In the genomic region with DNA sequence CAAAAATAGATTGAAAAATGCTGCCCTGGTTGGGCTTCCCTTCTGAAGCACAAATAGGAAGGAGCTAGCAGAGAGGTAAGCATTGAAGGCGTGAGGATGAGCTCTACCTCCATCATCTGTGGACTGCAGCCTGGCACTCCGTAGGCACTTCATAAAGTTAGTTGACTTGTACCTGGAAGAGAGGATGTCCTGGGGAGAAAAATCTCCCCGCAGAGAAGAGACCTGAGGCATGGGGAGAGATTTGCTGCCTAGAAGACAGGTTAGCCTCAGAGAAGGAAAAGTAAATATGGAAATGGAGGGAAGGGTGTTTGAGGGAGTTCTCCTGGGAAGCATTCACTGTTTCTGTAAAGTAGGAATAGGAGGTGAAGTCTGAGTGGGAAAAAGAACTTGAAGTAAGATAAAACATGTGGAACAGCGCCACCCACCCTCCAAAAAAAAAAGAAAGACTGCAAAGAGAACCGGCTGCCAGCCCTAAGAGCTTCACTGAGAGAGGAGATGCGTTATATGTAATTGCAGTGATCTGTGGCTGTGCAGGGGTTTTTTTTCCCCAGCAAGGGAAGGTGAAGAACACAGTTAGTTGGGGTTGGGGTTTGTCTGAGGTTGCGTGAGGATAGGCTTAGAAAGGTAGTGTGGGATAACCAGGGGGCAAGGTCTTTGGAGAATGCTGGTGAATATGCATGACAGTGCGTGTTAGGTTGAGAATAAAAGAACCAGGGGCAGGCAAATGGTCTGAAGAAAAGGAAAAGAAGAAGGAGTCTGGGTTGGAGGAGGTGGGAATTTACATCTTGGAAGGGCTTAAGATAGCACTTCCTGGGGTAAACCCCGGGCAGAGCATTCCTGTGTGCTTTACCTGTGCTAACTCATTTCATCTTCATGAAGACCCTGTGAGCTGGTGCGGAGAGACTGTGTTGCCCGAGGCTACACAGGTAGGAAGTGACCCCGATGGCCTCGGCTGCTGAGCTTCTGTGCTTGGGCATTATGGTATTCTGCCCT, we compare ENCODE assay signal across 9 cellular contexts. TPM values are rescaled to one million over a fixed set of nuclear protein-coding genes. Genes with fewer than 3 reads are reported as not detected.
DNase-seq lines count a peak whose midpoint lies in the region; ATAC-seq and TF ChIP-seq lines count a peak whose summit lies in the region.
"Had no signal": no experiment of that assay in that cellular context is flagged by ENCODE, and none has a peak within 500 bp of the region (broad histone marks: within the 10 kb centered on the region; RNA-seq: fewer than 3 reads in every experiment).

No MANE protein-coding gene starts in this region.

- H2BK120ac ChIP-seq in mesenchymal stem cell (ENCODE audit: low read depth, low read length), result no peak overlapping the region

- H3K27ac Mint-ChIP-seq in IgD-negative memory B cell (peak overlapping the region; percentile 8 to 40 (median 10)), brain (peak overlapping the region in 4 of 5 experiments; percentile 18 to 91 (median 42))

- peaks cover 43 to 100% (median 92%) of the 10 kb centered on the region in 11 experiments for H4K20me1 ChIP-seq in BLaER1 treated with 17β-estradiol and CSF1 and Interleukin-3, amounts not matched to agents 10 nM and 100 nM

- DNase-seq in mesenchymal stem cell, result peak; percentile 62
- DNase-seq in A172 (ENCODE audit: low spot score), result no peak
- DNase-seq in activated CD4-positive, alpha-beta T cell treated with anti-CD3 and anti-CD28 coated beads for 48 hours, result no peak
- DNase-seq: amniotic stem cell had no signal

- H3K36me3 Mint-ChIP-seq in IgD-negative memory B cell (peaks cover 4% of the 10 kb centered on the region), brain (peaks cover 28% of the 10 kb centered on the region)

- peaks cover 57 to 81% (median 66%) of the 10 kb centered on the region in 10 experiments for H3K4me1 ChIP-seq in BLaER1 treated with 17β-estradiol and CSF1 and Interleukin-3, amounts not matched to agents 10 nM and 100 nM
- H3K4me1 ChIP-seq in mesenchymal stem cell (ENCODE audit: control insufficient read depth, insufficient read depth, low read depth, low read length), result peaks cover 15% of the 10 kb centered on the region

- H3K36me3 ChIP-seq in BLaER1 treated with 17β-estradiol and CSF1 and Interleukin-3, amounts not matched to agents 10 nM and 100 nM, result peaks cover 0 to 30% (median 8%) of the 10 kb centered on the region in 11 experiments; a peak in 12 of 22 replicates
- no peaks in the 10 kb centered on the region for H3K36me3 ChIP-seq in mesenchymal stem cell (ENCODE audit: control insufficient read depth in 1 of 2, insufficient read depth in 2 of 2, low read depth in 1 of 2, low read length in 2 of 2)

- peak overlapping the region in 1 of 11 experiments; percentile 13; a peak in 1 of 22 replicates for H3K9ac ChIP-seq in BLaER1 treated with 17β-estradiol and CSF1 and Interleukin-3, amounts not matched to agents 10 nM and 100 nM
- no peak overlapping the region for H3K9ac ChIP-seq in mesenchymal stem cell (ENCODE audit: low read length)

- no peak overlapping the region for H4K91ac ChIP-seq in mesenchymal stem cell (ENCODE audit: low read length)

- no peak overlapping the region for H3K4me3 ChIP-seq in BLaER1 treated with 17β-estradiol and CSF1 and Interleukin-3, amounts not matched to agents 10 nM and 100 nM
- no peak overlapping the region for H3K4me3 ChIP-seq in mesenchymal stem cell (ENCODE audit: insufficient read depth in 1 of 2, low read depth in 1 of 2, low read length in 2 of 2)

- no peak overlapping the region for H2AFZ ChIP-seq in mesenchymal stem cell (ENCODE audit: low read depth, low read length)

- H3K23ac ChIP-seq in mesenchymal stem cell (ENCODE audit: low read length in 2 of 2), result no peak overlapping the region

- no peak overlapping the region for H4K8ac ChIP-seq in mesenchymal stem cell (ENCODE audit: low read length)

- H2BK12ac ChIP-seq in mesenchymal stem cell (ENCODE audit: low read length in 2 of 2), result no peak overlapping the region

- no peak overlapping the region for H2BK15ac ChIP-seq in mesenchymal stem cell (ENCODE audit: low read depth, poor library complexity, severe bottlenecking)

- ATAC-seq in HG02840 (IDR thresholded peaks at IDR 0.05; ENCODE audit: low FRiP score, unreplicated experiment), result no peak
- no peak for ATAC-seq in GM18870 (IDR thresholded peaks at IDR 0.05; ENCODE audit: unreplicated experiment)

- peaks cover 23% of the 10 kb centered on the region for H3K79me1 ChIP-seq in mesenchymal stem cell (replicated peaks; ENCODE audit: low read length, poor library complexity, severe bottlenecking)

- no peaks in the 10 kb centered on the region for H3K9me3 ChIP-seq in BLaER1 treated with 17β-estradiol and CSF1 and Interleukin-3, amounts not matched to agents 10 nM and 100 nM (replicated peaks in 1 of 11)
- no peaks in the 10 kb centered on the region for H3K9me3 ChIP-seq in mesenchymal stem cell (ENCODE audit: control insufficient read depth, low read length)

- H3K4me3 Mint-ChIP-seq in IgD-negative memory B cell (peak overlapping the region in 1 of 4 donors; percentile 38), brain (peak overlapping the region in 4 of 5 experiments; percentile 1 to 42 (median 6))

- no peaks in the 10 kb centered on the region for H3K27me3 Mint-ChIP-seq in IgD-negative memory B cell
- H3K27me3 Mint-ChIP-seq in brain, result no peaks in the 10 kb centered on the region

- TF ChIP-seq CTCF in brain (conservative IDR thresholded peaks at IDR 0.05), result peak in 1 of 2 experiments; percentile 30

- H2BK5ac ChIP-seq in mesenchymal stem cell (ENCODE audit: low read depth, low read length, poor library complexity, severe bottlenecking), result no peak overlapping the region

- no peak overlapping the region for H3K18ac ChIP-seq in mesenchymal stem cell (ENCODE audit: low read depth in 1 of 2, low read length in 2 of 2)

- peaks cover 34 to 59% (median 49%) of the 10 kb centered on the region in 3 donors for H3K4me1 Mint-ChIP-seq in IgD-negative memory B cell
- H3K4me1 Mint-ChIP-seq in brain, result peaks cover 95% of the 10 kb centered on the region

- peak overlapping the region in 2 of 11 experiments; percentile 32 to 44; a peak in 3 of 22 replicates for H3K27ac ChIP-seq in BLaER1 treated with 17β-estradiol and CSF1 and Interleukin-3, amounts not matched to agents 10 nM and 100 nM
- H3K27ac ChIP-seq in mesenchymal stem cell (ENCODE audit: low read length, poor library complexity, severe bottlenecking), result no peak overlapping the region

- no peaks in the 10 kb centered on the region for H3K9me3 Mint-ChIP-seq in IgD-negative memory B cell
- no peaks in the 10 kb centered on the region for H3K9me3 Mint-ChIP-seq in brain

- no peak overlapping the region for H2AK5ac ChIP-seq in mesenchymal stem cell (ENCODE audit: low read length, severe bottlenecking)

- H3K14ac ChIP-seq in mesenchymal stem cell (ENCODE audit: low read length in 2 of 2), result no peak overlapping the region

- WGBS in mesenchymal stem cell, result 58% methylated on average over 12 of the region's 13 CpGs

- H3K4me2 ChIP-seq in BLaER1 treated with 17β-estradiol and CSF1 and Interleukin-3, amounts not matched to agents 10 nM and 100 nM, result peak overlapping the region; percentile 7 to 76 (median 66); a peak in 18 of 22 replicates
- no peak overlapping the region for H3K4me2 ChIP-seq in mesenchymal stem cell (ENCODE audit: low read length, poor library complexity, severe bottlenecking)

- H3K27me3 ChIP-seq in BLaER1 treated with 17β-estradiol and CSF1 and Interleukin-3, amounts not matched to agents 10 nM and 100 nM, result no peaks in the 10 kb centered on the region
- no peaks in the 10 kb centered on the region for H3K27me3 ChIP-seq in mesenchymal stem cell (ENCODE audit: control insufficient read depth in 1 of 2, insufficient read depth in 1 of 2, low read length in 2 of 2)

- H3K4ac ChIP-seq in mesenchymal stem cell (ENCODE audit: low read depth in 1 of 2, low read length in 2 of 2), result no peak overlapping the region

RNA-seq across cellular contexts. Expression of gene TNRC6B, which starts 16.0 kb away (rescaled TPM):
- polyA plus RNA-seq in IgD-negative memory B cell (143 TPM), brain (ENCODE audit: insufficient read depth, low read depth, low replicate concordance) (5.8 TPM)
- 5.6 TPM for polyA plus RNA-seq in mesenchymal stem cell (2013, experiment 1 of 2)
- polyA plus RNA-seq in mesenchymal stem cell (2013, experiment 2 of 2), result 4.9 TPM
- total RNA-seq in A172 (2014; rRNA removed; shearing (Covaris generic)), result 13.8 and 14.4 TPM in 2 replicates

Comparison
In these comparisons a context has a peak if more than half of its experiments do, and no peak if none do; other contexts are left out.
1. RNA of gene TNRC6B, which starts 16.0 kb away (polyA plus RNA-seq): 143 TPM in IgD-negative memory B cell (single experiment); 5.8 TPM in brain (single experiment); every median in the first group is over 10 times any median in the second.